1 cellular context compared by ENCODE assay signal in genomic region chr17:81527591-81528383, GRCh38.
TF ChIP-seq lines count a peak whose summit lies in the region.

FSCN2 (plus strand) TSS chr17:81528377; CDS start chr17:81528532, 155 bp downstream.

TF ChIP-seq in WTC11, 78 proteins besides CTCF, POLR2A, EP300 and RAD21 (continued from another document):
- no peak for TF ChIP-seq AR (CRISPR knock-in tag; IDR thresholded peaks at IDR 0.05)
